Comparison of ENCODE assay signal across 1 cellular context in genomic region chr7:72446131-72446530, GRCh38.
TF ChIP-seq lines count a peak whose summit lies in the region.

No MANE protein-coding gene starts in this region.

TF ChIP-seq in SK-N-SH, 30 proteins besides CTCF, POLR2A, EP300 and RAD21 (continued from another document):
- TF ChIP-seq, protein P1, sequence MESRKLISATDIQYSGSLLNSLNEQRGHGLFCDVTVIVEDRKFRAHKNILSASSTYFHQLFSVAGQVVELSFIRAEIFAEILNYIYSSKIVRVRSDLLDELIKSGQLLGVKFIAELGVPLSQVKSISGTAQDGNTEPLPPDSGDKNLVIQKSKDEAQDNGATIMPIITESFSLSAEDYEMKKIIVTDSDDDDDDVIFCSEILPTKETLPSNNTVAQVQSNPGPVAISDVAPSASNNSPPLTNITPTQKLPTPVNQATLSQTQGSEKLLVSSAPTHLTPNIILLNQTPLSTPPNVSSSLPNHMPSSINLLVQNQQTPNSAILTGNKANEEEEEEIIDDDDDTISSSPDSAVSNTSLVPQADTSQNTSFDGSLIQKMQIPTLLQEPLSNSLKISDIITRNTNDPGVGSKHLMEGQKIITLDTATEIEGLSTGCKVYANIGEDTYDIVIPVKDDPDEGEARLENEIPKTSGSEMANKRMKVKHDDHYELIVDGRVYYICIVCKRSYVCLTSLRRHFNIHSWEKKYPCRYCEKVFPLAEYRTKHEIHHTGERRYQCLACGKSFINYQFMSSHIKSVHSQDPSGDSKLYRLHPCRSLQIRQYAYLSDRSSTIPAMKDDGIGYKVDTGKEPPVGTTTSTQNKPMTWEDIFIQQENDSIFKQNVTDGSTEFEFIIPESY (IDR thresholded peaks at IDR 0.05; ENCODE audit: borderline replicate concordance, low read depth) = no peak
- TF ChIP-seq NRF1 (IDR thresholded peaks at IDR 0.05; ENCODE audit: low read depth, low read length) (no peak), FOXJ3 (CRISPR knock-in tag; IDR thresholded peaks at IDR 0.05) (no peak), SMC3 (IDR thresholded peaks at IDR 0.05; ENCODE audit: low read depth, low read length) (no peak), GABPA (IDR thresholded peaks at IDR 0.05; ENCODE audit: low read depth) (no peak), EZH2phosphoT487 (IDR thresholded peaks at IDR 0.05; ENCODE audit: borderline replicate concordance, low read depth) (no peak), TEAD4 (IDR thresholded peaks at IDR 0.05; ENCODE audit: borderline replicate concordance, insufficient read depth) (no peak), MXI1 (IDR thresholded peaks at IDR 0.05; ENCODE audit: low read depth, low read length) (no peak)
- TF ChIP-seq, protein P2, sequence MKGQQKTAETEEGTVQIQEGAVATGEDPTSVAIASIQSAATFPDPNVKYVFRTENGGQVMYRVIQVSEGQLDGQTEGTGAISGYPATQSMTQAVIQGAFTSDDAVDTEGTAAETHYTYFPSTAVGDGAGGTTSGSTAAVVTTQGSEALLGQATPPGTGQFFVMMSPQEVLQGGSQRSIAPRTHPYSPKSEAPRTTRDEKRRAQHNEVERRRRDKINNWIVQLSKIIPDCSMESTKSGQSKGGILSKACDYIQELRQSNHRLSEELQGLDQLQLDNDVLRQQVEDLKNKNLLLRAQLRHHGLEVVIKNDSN (IDR thresholded peaks at IDR 0.05; ENCODE audit: borderline replicate concordance, low read depth) = no peak
TF ChIP-seq in SK-N-SH: peak in this region for 0.
